8 cellular contexts compared by ENCODE assay signal in the genomic region with DNA sequence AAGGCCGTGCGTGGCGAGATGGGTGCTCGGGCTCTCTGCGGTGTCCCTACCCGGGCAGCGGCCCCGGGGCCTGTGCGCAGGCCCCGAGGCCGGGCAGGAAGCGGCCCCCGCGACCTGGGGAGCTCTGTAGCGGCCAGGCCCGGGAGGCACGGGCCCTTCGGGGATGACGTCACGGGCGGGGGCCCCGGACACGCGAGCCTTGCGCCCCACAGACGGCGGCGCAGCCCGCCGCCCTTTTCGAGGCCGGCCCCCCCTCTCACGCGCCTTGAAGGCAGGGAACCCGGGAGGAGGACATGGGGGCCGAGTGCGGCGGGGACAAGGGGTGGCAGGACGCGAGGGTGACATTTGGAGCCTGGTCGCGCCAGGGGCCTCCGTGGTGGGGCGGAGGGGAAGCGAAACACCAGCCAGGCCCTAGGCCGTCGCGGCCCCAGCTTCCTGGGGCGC. TPM values are rescaled to one million over a fixed set of nuclear protein-coding genes. Genes with fewer than 3 reads are reported as not detected.
DNase-seq lines count a peak whose midpoint lies in the region; ATAC-seq and TF ChIP-seq lines count a peak whose summit lies in the region.

No MANE protein-coding gene starts in this region.

- no peak for TF ChIP-seq CTCF in AG09309 (IDR thresholded peaks at IDR 0.05; ENCODE audit: control insufficient read depth, insufficient read depth, low read depth, low read length, missing control alignments)

- H3K4me3 ChIP-seq in AG09309 (ENCODE audit: control insufficient read depth, low read depth, low read length) = peak overlapping the region; percentile 75
- H3K4me3 ChIP-seq in HUES48 (ENCODE audit: low read depth, low read length) = peak overlapping the region; percentile 63; the same call in 1 of the 2 replicates

- H3K36me3 ChIP-seq in HUES48 (ENCODE audit: control insufficient read depth, insufficient read depth, low read length) = no peaks in the 10 kb centered on the region

- H3K9ac ChIP-seq in HUES48 (ENCODE audit: low read depth, low read length) = no peak overlapping the region

- H3K9me3 ChIP-seq in HUES48 (ENCODE audit: control insufficient read depth, insufficient read depth, low read length) = no peaks in the 10 kb centered on the region

- H3K27ac ChIP-seq in HUES48 (ENCODE audit: low read depth, low read length) = peak overlapping the region; percentile 51

- ATAC-seq in GM18517 (IDR thresholded peaks at IDR 0.05; ENCODE audit: unreplicated experiment) = no peak

- H3K4me1 ChIP-seq in HUES48 (ENCODE audit: control insufficient read depth, insufficient read depth, low read length) = peaks cover 23% of the 10 kb centered on the region; the same call in 1 of the 2 replicates

- H3K27me3 ChIP-seq in HUES48 (ENCODE audit: control insufficient read depth, insufficient read depth, low read length) = peaks cover 98% of the 10 kb centered on the region

- DNase-seq in AG09309 (ENCODE audit: low read depth) (no peak), GM19238 (ENCODE audit: insufficient read length, low spot score) (peak; percentile 67), dermis blood vessel endothelial cell (peak; percentile 43), medulla oblongata (ENCODE audit: extremely low spot score) (peak; percentile 59)
- DNase-seq in activated CD4-positive, alpha-beta T cell treated with anti-CD3 and anti-CD28 coated beads for 1 hour = peak; percentile 19
- peak; percentile 71 for DNase-seq in stimulated activated CD8-positive, alpha-beta memory T cell treated with anti-CD3 and anti-CD28 coated beads, Interleukin-4, amount 100 ng/mL, for 48 hours

RNA-seq across cellular contexts. Expression of a gene that starts 1.1 kb away (rescaled TPM):
- total RNA-seq in dermis blood vessel endothelial cell = 10.4 and 17.9 TPM in 2 replicates
